Comparison of ENCODE assay signal across 33 cellular contexts in the genomic region with DNA sequence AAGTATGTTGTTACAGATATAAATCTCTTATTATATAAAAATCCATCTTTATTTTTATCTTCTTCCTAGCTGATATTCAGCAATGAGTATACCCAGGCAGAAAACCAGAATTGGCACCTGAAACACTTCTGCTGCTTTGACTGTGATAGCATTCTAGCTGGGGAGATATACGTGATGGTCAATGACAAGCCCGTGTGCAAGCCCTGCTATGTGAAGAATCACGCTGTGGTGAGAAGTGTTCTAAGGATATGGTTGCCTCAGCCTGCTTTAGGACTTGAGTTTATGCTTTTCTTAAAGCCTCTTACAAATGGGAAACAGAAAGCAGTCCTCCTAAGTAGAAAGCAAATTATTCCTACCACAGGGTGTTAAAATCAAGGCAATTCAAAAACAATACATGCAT.
"Had no signal": no experiment of that assay in that cellular context is flagged by ENCODE, and none has a peak within 500 bp of the region (broad histone marks: within the 10 kb centered on the region; RNA-seq: fewer than 3 reads in every experiment).

No MANE protein-coding gene starts in this region.

- FAIRE-seq: frontal cortex had no signal

- H3K4me3 Mint-ChIP-seq: activated T-cell treated with anti-CD3 and anti-CD28 coated beads, Interleukin-2, amount 50 U/mL, for 24 hours; activated T-helper 17 cell treated with anti-CD3 and anti-CD28 coated beads, Interleukin-2, amount 50 U/mL, for 72 hours; naive thymus-derived CD8-positive, alpha-beta T cell; neural progenitor cell; stimulated activated naive B cell treated with anti-CD40 and anti-IgM and Interleukin-4, amounts not matched to agents 10 μg/mL and 1 μg/mL and 100 μg/mL, for 72 hours had no signal

- H3K27ac Mint-ChIP-seq: activated T-helper 17 cell treated with anti-CD3 and anti-CD28 coated beads, Interleukin-2, amount 50 U/mL, for 72 hours; neural progenitor cell had no signal

- H3K27me3 Mint-ChIP-seq: activated T-cell treated with anti-CD3 and anti-CD28 coated beads, Interleukin-2, amount 50 U/mL, for 24 hours; activated T-helper 17 cell treated with anti-CD3 and anti-CD28 coated beads, Interleukin-2, amount 50 U/mL, for 72 hours; naive thymus-derived CD8-positive, alpha-beta T cell; stimulated activated naive B cell treated with anti-CD40 and anti-IgM and Interleukin-4, amounts not matched to agents 10 μg/mL and 1 μg/mL and 100 μg/mL, for 72 hours had no signal

- H2AFZ ChIP-seq: neural progenitor cell, parathyroid adenoma had no signal

- H3K4me1 ChIP-seq: adrenal gland, body of pancreas, colonic mucosa, neural progenitor cell, parathyroid adenoma, psoas muscle, upper lobe of left lung, vagina had no signal

- H3K9ac ChIP-seq: neural progenitor cell, parathyroid adenoma had no signal

- H3K4me3 ChIP-seq: adrenal gland, body of pancreas, cardiac muscle cell, colonic mucosa, neural progenitor cell, psoas muscle, stomach, thyroid gland, upper lobe of left lung, vagina had no signal

- H3K79me2 ChIP-seq: parathyroid adenoma had no signal

- H3K27ac ChIP-seq: adrenal gland, body of pancreas, cardiac muscle cell, colonic mucosa, neural progenitor cell, parathyroid adenoma, psoas muscle, stomach, thyroid gland, upper lobe of left lung, vagina had no signal

- H3K4me2 ChIP-seq: neural progenitor cell had no signal

- H3K9me3 Mint-ChIP-seq: activated T-cell treated with anti-CD3 and anti-CD28 coated beads, Interleukin-2, amount 50 U/mL, for 24 hours; activated T-helper 17 cell treated with anti-CD3 and anti-CD28 coated beads, Interleukin-2, amount 50 U/mL, for 72 hours; naive thymus-derived CD8-positive, alpha-beta T cell; neural progenitor cell; stimulated activated naive B cell treated with anti-CD40 and anti-IgM and Interleukin-4, amounts not matched to agents 10 μg/mL and 1 μg/mL and 100 μg/mL, for 72 hours had no signal

- H3K4me1 Mint-ChIP-seq: activated T-helper 17 cell treated with anti-CD3 and anti-CD28 coated beads, Interleukin-2, amount 50 U/mL, for 72 hours; neural progenitor cell had no signal

- DNase-seq: activated CD4-positive, alpha-beta T cell treated with anti-CD3 and anti-CD28 coated beads for 48 hours; activated CD4-positive, alpha-beta T cell treated with anti-CD3 and anti-CD28 coated beads, Interleukin-2, amount 50 U/mL, for 48 hours; activated CD8-positive, alpha-beta memory T cell treated with anti-CD3 and anti-CD28 coated beads for 24 hours; activated CD8-positive, alpha-beta memory T cell treated with anti-CD3 and anti-CD28 coated beads, Interleukin-2, amount 50 U/mL, for 4 hours; activated gamma-delta T cell treated with Interleukin-2 at 50 U/mL for 16 hours; activated naive CD4-positive, alpha-beta T cell treated with anti-CD3 and anti-CD28 coated beads, Interleukin-2, amount 50 U/mL, for 16 hours; activated T-cell treated with anti-CD3 and anti-CD28 coated beads, Interleukin-2, amount 50 U/mL, for 24 hours; adrenal gland; aorta; body of pancreas; cerebellar nuclear complex; colonic mucosa; effector CD8-positive, alpha-beta T cell; glutamatergic neuron; islet precursor cell; mammary epithelial cell; midbrain; naive thymus-derived CD8-positive, alpha-beta T cell; occipital lobe; psoas muscle; stimulated activated CD4-positive, alpha-beta T cell treated with anti-CD3 and anti-CD28 coated beads, Interleukin-15, amount 100 ng/mL, for 24 hours; stimulated activated CD4-positive, alpha-beta T cell treated with anti-CD3 and anti-CD28 coated beads, Interleukin-2, amount 100 ng/mL, for 24 hours; stimulated activated naive B cell treated with anti-CD40 and anti-IgM and Interleukin-4, amounts not matched to agents 10 μg/mL and 1 μg/mL and 100 μg/mL, for 72 hours; stomach; T-helper 1 cell; thyroid gland; upper lobe of left lung had no signal

- H3K9me3 ChIP-seq: adrenal gland, body of pancreas, colonic mucosa, psoas muscle, stomach, thyroid gland, upper lobe of left lung, vagina had no signal

- ATAC-seq: activated T-helper 17 cell treated with anti-CD3 and anti-CD28 coated beads, Interleukin-2, amount 50 U/mL, for 72 hours; body of pancreas; naive thymus-derived CD8-positive, alpha-beta T cell; stimulated activated naive B cell treated with anti-CD40 and anti-IgM and Interleukin-4, amounts not matched to agents 10 μg/mL and 1 μg/mL and 100 μg/mL, for 72 hours had no signal

- H3K36me3 ChIP-seq: adrenal gland, neural progenitor cell had no signal

- H3K27me3 ChIP-seq: adrenal gland, body of pancreas, cardiac muscle cell, colonic mucosa, neural progenitor cell, stomach, thyroid gland, upper lobe of left lung, vagina had no signal
